ENCODE assay signal across 22 cellular contexts in genomic region chr18:12296087-12296403, GRCh38. TPM values are rescaled to one million over a fixed set of nuclear protein-coding genes. Genes with fewer than 3 reads are reported as not detected.
DNase-seq lines count a peak whose midpoint lies in the region; ATAC-seq and TF ChIP-seq lines count a peak whose summit lies in the region.
"Had no signal": no experiment of that assay in that cellular context is flagged by ENCODE, and none has a peak within 500 bp of the region (broad histone marks: within the 10 kb centered on the region; RNA-seq: fewer than 3 reads in every experiment).

No MANE protein-coding gene starts in this region.

- H2AFZ ChIP-seq in smooth muscle cell (ENCODE audit: low read depth), result no peak overlapping the region
- H2AFZ ChIP-seq: neural progenitor cell had no signal

- no peak overlapping the region for H3K4me3 ChIP-seq in smooth muscle cell
- H3K4me3 ChIP-seq: neural progenitor cell had no signal

- H3K9me3 Mint-ChIP-seq in activated CD4-positive, alpha-beta T cell treated with anti-CD3 and anti-CD28 coated beads for 36 hours (ENCODE audit: low read depth), result no peaks in the 10 kb centered on the region
- H3K9me3 Mint-ChIP-seq in activated CD4-positive, alpha-beta T cell treated with anti-CD3 and anti-CD28 coated beads, Interleukin-2, amount 10 ng/mL, durations not matched to agents 24 days and 14 days, result no peaks in the 10 kb centered on the region
- no peaks in the 10 kb centered on the region for H3K9me3 Mint-ChIP-seq in chondrocyte (ENCODE audit: low read depth)
- H3K9me3 Mint-ChIP-seq: activated T-helper 2 cell treated with anti-CD3 and anti-CD28 coated beads, Interferon-gamma antibody, Interleukin-2, Interleukin-4, amounts not matched to agents 10 μg/mL and 5 μg/mL and 100 μg/mL, durations not matched to agents 14 hours and 24 hours and 36 hours; central memory CD8-positive, alpha-beta T cell had no signal

- no peaks in the 10 kb centered on the region for H3K36me3 Mint-ChIP-seq in activated CD4-positive, alpha-beta T cell treated with anti-CD3 and anti-CD28 coated beads for 36 hours (ENCODE audit: low read depth)
- no peaks in the 10 kb centered on the region for H3K36me3 Mint-ChIP-seq in activated CD4-positive, alpha-beta T cell treated with anti-CD3 and anti-CD28 coated beads, Interleukin-2, amount 10 ng/mL, durations not matched to agents 24 days and 14 days (ENCODE audit: low read depth)
- no peaks in the 10 kb centered on the region for H3K36me3 Mint-ChIP-seq in chondrocyte (ENCODE audit: low read depth)
- H3K36me3 Mint-ChIP-seq: activated CD8-positive, alpha-beta memory T cell treated with anti-CD3 and anti-CD28 coated beads, Interleukin-2, amount 10 ng/mL, durations not matched to agents 7 days and 5 days; neural progenitor cell had no signal

- 57% methylated on average over 3 of the region's 3 CpGs for WGBS in smooth muscle cell (ENCODE audit: low lambda C conversion rate)

- no peaks in the 10 kb centered on the region for H3K4me1 ChIP-seq in smooth muscle cell (ENCODE audit: low read depth)
- H3K4me1 ChIP-seq: neural progenitor cell had no signal

- peak; percentile 51 for ATAC-seq in activated CD4-positive, alpha-beta T cell treated with anti-CD3 and anti-CD28 coated beads for 36 hours
- ATAC-seq in HG03039 (IDR thresholded peaks at IDR 0.05; ENCODE audit: unreplicated experiment), result no peak
- ATAC-seq in GM19463 (IDR thresholded peaks at IDR 0.05; ENCODE audit: unreplicated experiment), result no peak
- ATAC-seq: activated CD4-positive, CD25-positive, alpha-beta regulatory T cell treated with anti-CD3 and anti-CD28 coated beads, Interleukin-2, amount 50 U/mL, for 24 hours; activated CD8-positive, alpha-beta memory T cell treated with anti-CD3 and anti-CD28 coated beads, Interleukin-2, amount 10 ng/mL, durations not matched to agents 7 days and 5 days had no signal

- peaks cover 19% of the 10 kb centered on the region for H3K27me3 Mint-ChIP-seq in activated CD4-positive, alpha-beta T cell treated with anti-CD3 and anti-CD28 coated beads for 36 hours
- peaks cover 13% of the 10 kb centered on the region for H3K27me3 Mint-ChIP-seq in activated CD4-positive, alpha-beta T cell treated with anti-CD3 and anti-CD28 coated beads, Interleukin-2, amount 10 ng/mL, durations not matched to agents 24 days and 14 days
- no peaks in the 10 kb centered on the region for H3K27me3 Mint-ChIP-seq in chondrocyte (ENCODE audit: low read depth)

- H3K9me3 ChIP-seq in smooth muscle cell (replicated peaks; ENCODE audit: low read depth), result no peaks in the 10 kb centered on the region

- no peaks in the 10 kb centered on the region for H3K36me3 ChIP-seq in smooth muscle cell (ENCODE audit: low read depth)
- H3K36me3 ChIP-seq: neural progenitor cell had no signal

- no peaks in the 10 kb centered on the region for H3K27me3 ChIP-seq in smooth muscle cell (ENCODE audit: low read depth)
- H3K27me3 ChIP-seq: neural progenitor cell had no signal

- no peaks in the 10 kb centered on the region for H3K4me1 Mint-ChIP-seq in activated CD4-positive, alpha-beta T cell treated with anti-CD3 and anti-CD28 coated beads for 36 hours
- H3K4me1 Mint-ChIP-seq in activated CD4-positive, alpha-beta T cell treated with anti-CD3 and anti-CD28 coated beads, Interleukin-2, amount 10 ng/mL, durations not matched to agents 24 days and 14 days, result no peaks in the 10 kb centered on the region
- H3K4me1 Mint-ChIP-seq in chondrocyte (ENCODE audit: low read depth), result peaks cover 11% of the 10 kb centered on the region
- H3K4me1 Mint-ChIP-seq: activated CD8-positive, alpha-beta memory T cell treated with anti-CD3 and anti-CD28 coated beads, Interleukin-2, amount 10 ng/mL, durations not matched to agents 7 days and 5 days; central memory CD8-positive, alpha-beta T cell had no signal

- H3K4me2 ChIP-seq in smooth muscle cell, result no peak overlapping the region
- H3K4me2 ChIP-seq: neural progenitor cell had no signal

- H3K9ac ChIP-seq in smooth muscle cell (ENCODE audit: low read depth), result no peak overlapping the region
- H3K9ac ChIP-seq: neural progenitor cell had no signal

- H3K79me2 ChIP-seq in smooth muscle cell (ENCODE audit: low read depth), result no peaks in the 10 kb centered on the region

- H4K20me1 ChIP-seq in smooth muscle cell (ENCODE audit: low read depth), result no peaks in the 10 kb centered on the region

- TF ChIP-seq CTCF in chondrocyte (IDR thresholded peaks at IDR 0.05), result no peak
- no peak for TF ChIP-seq CTCF in smooth muscle cell (IDR thresholded peaks at IDR 0.05; ENCODE audit: borderline replicate concordance, insufficient read depth, poor library complexity, severe bottlenecking)

- CTCF ChIA-PET in activated CD4-positive, alpha-beta T cell treated with anti-CD3 and anti-CD28 coated beads for 36 hours (lab: Charles Lee), result no interaction called here

- H3K27ac ChIP-seq in smooth muscle cell (ENCODE audit: low read depth), result peak overlapping the region; percentile 30
- H3K27ac ChIP-seq: C4-2B, neural progenitor cell had no signal

- no peak overlapping the region for H3K4me3 Mint-ChIP-seq in activated CD4-positive, alpha-beta T cell treated with anti-CD3 and anti-CD28 coated beads for 36 hours
- H3K4me3 Mint-ChIP-seq in activated CD4-positive, alpha-beta T cell treated with anti-CD3 and anti-CD28 coated beads, Interleukin-2, amount 10 ng/mL, durations not matched to agents 24 days and 14 days, result no peak overlapping the region
- no peak overlapping the region for H3K4me3 Mint-ChIP-seq in chondrocyte (ENCODE audit: unreplicated experiment)
- H3K4me3 Mint-ChIP-seq: activated CD8-positive, alpha-beta memory T cell treated with anti-CD3 and anti-CD28 coated beads, Interleukin-2, amount 10 ng/mL, durations not matched to agents 7 days and 5 days; central memory CD8-positive, alpha-beta T cell; neural progenitor cell had no signal

- intact Hi-C loops in activated CD4-positive, alpha-beta T cell treated with anti-CD3 and anti-CD28 coated beads for 36 hours (cut with DNase I, micrococcal nuclease), result no loop called here
- intact Hi-C loops in activated CD4-positive, alpha-beta T cell treated with anti-CD3 and anti-CD28 coated beads, Interleukin-2, amount 10 ng/mL, durations not matched to agents 24 days and 14 days (cut with micrococcal nuclease), result no loop called here

- POLR2A ChIA-PET in activated CD4-positive, alpha-beta T cell treated with anti-CD3 and anti-CD28 coated beads for 36 hours (lab: Charles Lee), result no interaction called here

- no peaks in the 10 kb centered on the region for H3F3A ChIP-seq in smooth muscle cell (ENCODE audit: low read depth)

- H3K27ac Mint-ChIP-seq in activated CD4-positive, alpha-beta T cell treated with anti-CD3 and anti-CD28 coated beads for 36 hours, result no peak overlapping the region
- no peak overlapping the region for H3K27ac Mint-ChIP-seq in activated CD4-positive, alpha-beta T cell treated with anti-CD3 and anti-CD28 coated beads, Interleukin-2, amount 10 ng/mL, durations not matched to agents 24 days and 14 days
- peak overlapping the region; percentile 27 for H3K27ac Mint-ChIP-seq in chondrocyte (ENCODE audit: unreplicated experiment)
- H3K27ac Mint-ChIP-seq: activated CD8-positive, alpha-beta memory T cell treated with anti-CD3 and anti-CD28 coated beads, Interleukin-2, amount 10 ng/mL, durations not matched to agents 7 days and 5 days; activated T-helper 2 cell treated with anti-CD3 and anti-CD28 coated beads, Interferon-gamma antibody, Interleukin-2, Interleukin-4, amounts not matched to agents 10 μg/mL and 5 μg/mL and 100 μg/mL, durations not matched to agents 14 hours and 24 hours and 36 hours; neural progenitor cell had no signal

- DNase-seq in activated CD4-positive, alpha-beta T cell treated with anti-CD3 and anti-CD28 coated beads for 36 hours, result peak; percentile 19
- DNase-seq in activated CD4-positive, alpha-beta T cell treated with anti-CD3 and anti-CD28 coated beads, Interleukin-2, amount 10 ng/mL, durations not matched to agents 24 days and 14 days, result no peak
- DNase-seq in M059J (ENCODE audit: low read depth) (peak; percentile 41), chondrocyte (ENCODE audit: low spot score) (no peak), smooth muscle cell (lab: John Stamatoyannopoulos, UW; ENCODE audit: unreplicated experiment) (no peak), LoVo (ENCODE audit: low spot score) (no peak)
- DNase-seq: activated CD8-positive, alpha-beta memory T cell treated with anti-CD3 and anti-CD28 coated beads, Interleukin-2, amount 10 ng/mL, durations not matched to agents 7 days and 5 days; DMS53; effector memory CD4-positive, alpha-beta T cell; KBM-7; NCI-H1417; stimulated activated naive CD4-positive, alpha-beta T cell had no signal

RNA-seq across cellular contexts. Expression of gene TUBB6, which starts 12.0 kb away (rescaled TPM):
- 1 to 10 TPM; 5.4 to 7.2 TPM for total RNA-seq in activated CD4-positive, alpha-beta T cell treated with anti-CD3 and anti-CD28 coated beads for 36 hours
- total RNA-seq in activated CD4-positive, alpha-beta T cell treated with anti-CD3 and anti-CD28 coated beads, Interleukin-2, amount 10 ng/mL, durations not matched to agents 24 days and 14 days, result 36.6 and 40.2 TPM in 2 replicates
- 207 and 350 TPM in 2 replicates for total RNA-seq in M059J (2014; rRNA removed; shearing (Covaris generic))
- total RNA-seq in chondrocyte (196 to 204 TPM (median 198 TPM) in 3 replicates), smooth muscle cell (344 and 460 TPM in 2 replicates)
- 345 and 359 TPM in 2 replicates for polyA plus RNA-seq in smooth muscle cell

RNA-seq across cellular contexts. Expression of gene CIDEA, which starts 41.9 kb away (rescaled TPM):
- not detected for total RNA-seq in activated CD4-positive, alpha-beta T cell treated with anti-CD3 and anti-CD28 coated beads for 36 hours
- not detected in 2 replicates for total RNA-seq in activated CD4-positive, alpha-beta T cell treated with anti-CD3 and anti-CD28 coated beads, Interleukin-2, amount 10 ng/mL, durations not matched to agents 24 days and 14 days
- not detected in 2 replicates for total RNA-seq in M059J (2014; rRNA removed; shearing (Covaris generic))
- total RNA-seq in chondrocyte (not detected in 3 replicates), smooth muscle cell (not detected in 2 replicates)
- 0.30 TPM in 1 of 2 replicates, not detected in the other for polyA plus RNA-seq in smooth muscle cell
- total RNA-seq: activated CD8-positive, alpha-beta memory T cell treated with anti-CD3 and anti-CD28 coated beads, Interleukin-2, amount 10 ng/mL, durations not matched to agents 7 days and 5 days; activated T-helper 2 cell treated with anti-CD3 and anti-CD28 coated beads, Interferon-gamma antibody, Interleukin-2, Interleukin-4, amounts not matched to agents 10 μg/mL and 5 μg/mL and 100 μg/mL, durations not matched to agents 14 hours and 24 hours and 36 hours; fibroblast of villous mesenchyme; renal cortical epithelial cell; T-helper 2 cell treated with Interferon-gamma antibody and Interleukin-4, amounts not matched to agents 100 ng/mL and 5 ng/mL, for 36 hours had no signal

Comparison
In these comparisons a context has a peak if more than half of its experiments do, and no peak if none do; other contexts are left out.
1. DNase-seq: peak in activated CD4-positive, alpha-beta T cell treated with anti-CD3 and anti-CD28 coated beads for 36 hours (single experiment) and M059J (single experiment); none in activated CD4-positive, alpha-beta T cell treated with anti-CD3 and anti-CD28 coated beads, Interleukin-2, amount 10 ng/mL, durations not matched to agents 24 days and 14 days (single experiment), chondrocyte (single experiment), smooth muscle cell (single experiment) and LoVo (single experiment).